1 cellular context compared by ENCODE assay signal in the genomic region with DNA sequence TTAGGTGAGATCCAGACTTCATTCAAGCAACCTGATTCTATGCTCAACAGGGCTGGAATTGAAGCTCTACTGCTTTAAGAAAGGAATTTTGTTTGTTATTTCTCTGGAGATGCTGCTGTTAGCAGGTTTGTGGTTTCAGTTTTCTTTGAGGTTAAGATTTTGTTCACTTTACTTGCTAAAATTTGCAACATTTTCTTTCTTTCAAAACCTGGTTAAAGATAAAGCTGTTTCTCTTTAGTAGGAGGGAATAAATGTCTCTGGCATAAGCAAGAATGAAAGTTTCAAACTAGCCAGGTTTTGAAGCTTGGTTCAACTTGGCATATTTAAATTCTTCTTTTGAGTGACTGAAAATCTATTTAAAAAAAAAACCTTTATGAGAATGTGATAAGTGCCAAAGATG.
TF ChIP-seq lines count a peak whose summit lies in the region.

No MANE protein-coding gene starts in this region.

TF ChIP-seq in IMR-90, 13 proteins besides CTCF, POLR2A, EP300 and RAD21 (continued from another document):
- TF ChIP-seq, protein P1, sequence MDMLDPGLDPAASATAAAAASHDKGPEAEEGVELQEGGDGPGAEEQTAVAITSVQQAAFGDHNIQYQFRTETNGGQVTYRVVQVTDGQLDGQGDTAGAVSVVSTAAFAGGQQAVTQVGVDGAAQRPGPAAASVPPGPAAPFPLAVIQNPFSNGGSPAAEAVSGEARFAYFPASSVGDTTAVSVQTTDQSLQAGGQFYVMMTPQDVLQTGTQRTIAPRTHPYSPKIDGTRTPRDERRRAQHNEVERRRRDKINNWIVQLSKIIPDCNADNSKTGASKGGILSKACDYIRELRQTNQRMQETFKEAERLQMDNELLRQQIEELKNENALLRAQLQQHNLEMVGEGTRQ (IDR thresholded peaks at IDR 0.05; ENCODE audit: low read depth, low read length): no peak
